In genomic region chr4:8700576-8700975, GRCh38 we compare ENCODE assay signal across 21 cellular contexts.
DNase-seq lines count a peak whose midpoint lies in the region; ATAC-seq and TF ChIP-seq lines count a peak whose summit lies in the region.
"Had no signal": no experiment of that assay in that cellular context is flagged by ENCODE, and none has a peak within 500 bp of the region (broad histone marks: within the 10 kb centered on the region; RNA-seq: fewer than 3 reads in every experiment).

No MANE protein-coding gene starts in this region.

- H3K27ac ChIP-seq in ACC112 (ENCODE audit: low read depth, low read length): no peak overlapping the region
- H3K27ac ChIP-seq in GM23338 (ENCODE audit: low read depth): no peak overlapping the region
- H3K27ac ChIP-seq in stomach: no peak overlapping the region
- no peak overlapping the region for H3K27ac ChIP-seq in RWPE1

- peaks cover 0 to 15% (median 14%) of the 10 kb centered on the region in 4 donors for H3K9me3 ChIP-seq in stomach

- TF ChIP-seq CTCF in GM23338 (conservative IDR thresholded peaks at IDR 0.05; ENCODE audit: low read depth in 2 of 2) (no peak), stomach (IDR thresholded peaks at IDR 0.05) (no peak), nephron progenitor cell (IDR thresholded peaks at IDR 0.05) (no peak), RWPE1 (conservative IDR thresholded peaks at IDR 0.05; ENCODE audit: low read depth) (no peak)

- TF ChIP-seq POLR2A in stomach (IDR thresholded peaks at IDR 0.05): no peak

- intact Hi-C loops in stomach (cut with DNase I; ENCODE audit: low total_unique reads): no loop called here

- H2AFZ ChIP-seq in ACC112 (ENCODE audit: low read length, unreplicated experiment) (no peak overlapping the region), GM23338 (0 out of 2 replicates have a peak overlapping the region, but pooled peaks have one; percentile 43)

- H3K27ac Mint-ChIP-seq in GM23338: no peak overlapping the region
- H3K27ac Mint-ChIP-seq in nephron progenitor cell: no peak overlapping the region
- H3K27ac Mint-ChIP-seq: B cell; CD4-positive, CD25-positive, alpha-beta regulatory T cell had no signal

- H3K27me3 ChIP-seq in ACC112 (ENCODE audit: insufficient read depth, low read length) (peaks cover 86% of the 10 kb centered on the region), GM23338 (ENCODE audit: insufficient read depth) (no peaks in the 10 kb centered on the region), stomach (peaks cover 0 to 100% (median 41%) of the 10 kb centered on the region in 3 donors)

- no peaks in the 10 kb centered on the region for H4K20me1 ChIP-seq in GM23338 (replicated peaks; ENCODE audit: insufficient read depth)

- H3K79me2 ChIP-seq in ACC112 (ENCODE audit: control insufficient read depth, insufficient read depth, low read length, unreplicated experiment): no peaks in the 10 kb centered on the region
- H3K79me2 ChIP-seq in GM23338 (replicated peaks; ENCODE audit: insufficient read depth): no peaks in the 10 kb centered on the region

- TF ChIP-seq EP300 in stomach (IDR thresholded peaks at IDR 0.05): no peak

- WGBS in stomach, 5 donors: 34 to 49% (median 40%) methylated on average over 17 of the region's 17 CpGs

- no peak for ATAC-seq in GM23338
- ATAC-seq in left lobe of liver: no peak
- ATAC-seq: GM12878, HCT116, K562 had no signal

- H3K9me3 Mint-ChIP-seq in GM23338 (no peaks in the 10 kb centered on the region; the same call in 2 of the 3 replicates), nephron progenitor cell (peaks cover 9% of the 10 kb centered on the region)

- H3K4me1 Mint-ChIP-seq in GM23338 (peaks cover 5% of the 10 kb centered on the region; the same call in 2 of the 3 replicates), nephron progenitor cell (peaks cover 60% of the 10 kb centered on the region)
- H3K4me1 Mint-ChIP-seq: B cell; CD4-positive, CD25-positive, alpha-beta regulatory T cell had no signal

- no peak overlapping the region for H3K4me3 Mint-ChIP-seq in GM23338
- no peak overlapping the region for H3K4me3 Mint-ChIP-seq in nephron progenitor cell
- H3K4me3 Mint-ChIP-seq: B cell; CD4-positive, CD25-positive, alpha-beta regulatory T cell had no signal

- DNase-seq in GM23338 (ENCODE audit: low spot score) (no peak), left lobe of liver (ENCODE audit: low spot score) (peak; percentile 23), stomach (peak; percentile 16), NCI-H2107 (lab: John Stamatoyannopoulos, UW) (no peak), nephron progenitor cell (no peak), RWPE1 (ENCODE audit: low spot score) (no peak)
- DNase-seq: Calu3; CD4-positive, CD25-positive, alpha-beta regulatory T cell; DMS79 treated with DMSO at 0.1 percent for 48 hours; MV-4-11; NCI-H1417; NCI-H2029; NCI-H2171 treated with DMSO at 0.1 percent for 48 hours; NCI-H446 treated with DMSO at 0.1 percent for 48 hours; NK-92 treated with Interleukin-12 subunit alpha and Interleukin-12 subunit beta, amount 100 ng/mL, for 24 hours; RPMI8226 had no signal

- POLR2A ChIA-PET in RWPE1 (lab: Yijun Ruan, JAX; ENCODE audit: low non-redundant PET): no interaction called here

- H3K4me3 ChIP-seq in ACC112 (ENCODE audit: low read depth, low read length): peak overlapping the region; percentile 6
- no peak overlapping the region for H3K4me3 ChIP-seq in GM23338
- no peak overlapping the region for H3K4me3 ChIP-seq in stomach
- H3K4me3 ChIP-seq: GM12878, K562 had no signal

- H3K4me1 ChIP-seq in ACC112 (ENCODE audit: control insufficient read depth, insufficient read depth, low read length, unreplicated experiment): no peaks in the 10 kb centered on the region
- no peaks in the 10 kb centered on the region for H3K4me1 ChIP-seq in GM23338 (ENCODE audit: insufficient read depth)
- no peaks in the 10 kb centered on the region for H3K4me1 ChIP-seq in stomach

- peaks cover 11% of the 10 kb centered on the region for H3K27me3 Mint-ChIP-seq in GM23338 (ENCODE audit: insufficient read depth, low read depth, poor library complexity)
- peaks cover 28% of the 10 kb centered on the region for H3K27me3 Mint-ChIP-seq in nephron progenitor cell (ENCODE audit: low read depth, poor library complexity)

- no peak overlapping the region for H3K4me2 ChIP-seq in GM23338

- H3F3A ChIP-seq in GM23338 (replicated peaks; ENCODE audit: low read depth): no peaks in the 10 kb centered on the region

- H3K36me3 Mint-ChIP-seq in GM23338 (ENCODE audit: low read depth) (no peaks in the 10 kb centered on the region; the same call in 2 of the 3 replicates), nephron progenitor cell (ENCODE audit: low read depth) (no peaks in the 10 kb centered on the region)
- H3K36me3 Mint-ChIP-seq: CD4-positive, CD25-positive, alpha-beta regulatory T cell had no signal

- no peaks in the 10 kb centered on the region for H3K9me2 ChIP-seq in GM23338 (ENCODE audit: insufficient read depth)

- H3K36me3 ChIP-seq in ACC112 (ENCODE audit: insufficient read depth, low read length): no peaks in the 10 kb centered on the region
- no peaks in the 10 kb centered on the region for H3K36me3 ChIP-seq in GM23338 (ENCODE audit: insufficient read depth)
- H3K36me3 ChIP-seq in stomach: no peaks in the 10 kb centered on the region

- CTCF ChIA-PET in RWPE1 (lab: Yijun Ruan, JAX): interaction anchor here (0.8 kb wide), 1 partner anchor 241 kb away, joined by 3 read pairs; no protein-coding TSS in a partner anchor

TF ChIP-seq in GM23338, 12 proteins besides CTCF, POLR2A, EP300 and RAD21 (continues in another document):
- no peak for TF ChIP-seq ZNF331 (CRISPR knock-in tag; IDR thresholded peaks at IDR 0.05; ENCODE audit: low read depth)
- no peak for TF ChIP-seq ZNF462 (CRISPR knock-in tag; IDR thresholded peaks at IDR 0.05)
- TF ChIP-seq EZH2phosphoT487 (IDR thresholded peaks at IDR 0.05; ENCODE audit: unreplicated experiment): no peak
- no peak for TF ChIP-seq EZH2 (IDR thresholded peaks at IDR 0.05; ENCODE audit: low read depth, unreplicated experiment)
- TF ChIP-seq STAT1 (IDR thresholded peaks at IDR 0.05; ENCODE audit: unreplicated experiment): no peak
- TF ChIP-seq CREB1 (CRISPR knock-in tag; IDR thresholded peaks at IDR 0.05; ENCODE audit: low read depth): no peak

Comparison
In these comparisons a context has a peak if more than half of its experiments do, and no peak if none do; other contexts are left out.
1. DNase-seq: peak in left lobe of liver (single experiment) and stomach (single experiment); none in GM23338 (single experiment), NCI-H2107 (single experiment), nephron progenitor cell (single experiment) and RWPE1 (single experiment).